Comparison of ENCODE assay signal across 25 cellular contexts in the genomic region with DNA sequence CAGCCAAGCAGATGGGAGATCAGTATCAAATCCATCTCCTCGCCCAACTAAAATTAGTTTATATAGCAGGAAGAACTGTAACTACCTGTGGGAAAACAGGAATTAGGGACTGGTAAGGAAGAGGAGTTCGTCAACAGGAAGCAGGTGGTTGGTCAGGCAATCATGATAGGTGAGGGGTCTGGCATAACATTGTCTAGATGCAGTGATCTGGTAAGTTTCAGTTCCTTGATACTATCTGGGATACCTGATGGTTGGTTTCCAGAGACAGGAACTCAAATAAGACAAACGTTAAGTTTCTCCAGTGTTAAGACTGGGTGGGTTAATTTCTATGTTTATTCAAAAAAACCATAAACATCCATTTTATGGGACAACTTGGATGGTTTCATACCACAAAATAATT.
"Had no signal": no experiment of that assay in that cellular context is flagged by ENCODE, and none has a peak within 500 bp of the region (broad histone marks: within the 10 kb centered on the region; RNA-seq: fewer than 3 reads in every experiment).

No MANE protein-coding gene starts in this region.

- H3K27me3 ChIP-seq: adrenal gland, Peyer's patch, SJSA1 had no signal

- H3K4me1 ChIP-seq: adrenal gland, Peyer's patch, SJSA1 had no signal

- H3K36me3 ChIP-seq: adrenal gland, Peyer's patch, SJSA1 had no signal

- DNase-seq: activated CD4-positive, alpha-beta memory T cell treated with anti-CD3 and anti-CD28 coated beads for 36 hours; activated CD4-positive, alpha-beta T cell treated with anti-CD3 and anti-CD28 coated beads, Interleukin-2, amount 10 ng/mL, durations not matched to agents 7 days and 5 days; activated naive CD4-positive, alpha-beta T cell treated with anti-CD3 and anti-CD28 coated beads, Interleukin-2, amount 50 U/mL, for 16 hours; activated naive CD8-positive, alpha-beta T cell treated with anti-CD3 and anti-CD28 coated beads, Interleukin-2, amount 10 ng/mL, durations not matched to agents 7 days and 5 days; activated T-cell treated with anti-CD3 and anti-CD28 coated beads for 4 hours; activated T-cell treated with anti-CD3 and anti-CD28 coated beads, Interleukin-2, amount 50 U/mL, for 72 hours; adrenal gland; anterior cingulate cortex; caudate nucleus; KG1; NCI-H1092; NCI-H1417; NCI-H1694; NCI-H2029 treated with DMSO at 0.1 percent for 48 hours; NCI-H345; NCI-H510A; NCI-H526 treated with DMSO at 0.1 percent for 48 hours; NCI-H82; NK-92 treated with Interleukin-12 subunit alpha and Interleukin-12 subunit beta, amount 100 ng/mL, for 24 hours; Peyer's patch; SHP77; T-helper 17 cell; T-helper 9 cell had no signal

- H3K9me3 ChIP-seq: adrenal gland, Peyer's patch, SJSA1 had no signal

- H3K4me3 ChIP-seq: adrenal gland, Peyer's patch, SJSA1 had no signal

- ATAC-seq: activated T-cell treated with anti-CD3 and anti-CD28 coated beads, Interleukin-2, amount 50 U/mL, for 72 hours; T-helper 17 cell; WTC11 had no signal

- H3K27ac ChIP-seq: adrenal gland, Peyer's patch, SJSA1 had no signal
